ENCODE assay signal across 29 cellular contexts in genomic region chr3:136928240-136928639, GRCh38. TPM values are rescaled to one million over a fixed set of nuclear protein-coding genes. Genes with fewer than 3 reads are reported as not detected.
DNase-seq lines count a peak whose midpoint lies in the region; ATAC-seq and TF ChIP-seq lines count a peak whose summit lies in the region.
"Had no signal": no experiment of that assay in that cellular context is flagged by ENCODE, and none has a peak within 500 bp of the region (broad histone marks: within the 10 kb centered on the region; RNA-seq: fewer than 3 reads in every experiment).

No MANE protein-coding gene starts in this region.

- no peak overlapping the region for H2BK5ac ChIP-seq in IMR-90 (ENCODE audit: low read depth, low read length, poor library complexity, severe bottlenecking)

- H3K4me2 ChIP-seq in IMR-90 (ENCODE audit: low read depth, low read length), result no peak overlapping the region
- H3K4me2 ChIP-seq: BLaER1 had no signal

- peak overlapping the region in 1 of 5 donors; percentile 41 for H3K4me3 Mint-ChIP-seq in immature natural killer cell
- H3K4me3 Mint-ChIP-seq: activated naive CD8-positive, alpha-beta T cell treated with anti-CD3 and anti-CD28 coated beads, Interleukin-2, amount 10 ng/mL, durations not matched to agents 7 days and 5 days; IgD-negative memory B cell had no signal

- peaks cover 0 to 60% (median 18%) of the 10 kb centered on the region in 12 donors for H3K4me1 ChIP-seq in heart left ventricle
- H3K4me1 ChIP-seq in IMR-90 (ENCODE audit: control insufficient read depth, insufficient read depth, low read length), result 0 out of 2 replicates have a peak, but pooled peaks cover 2% of the 10 kb centered on the region
- peaks cover 2 to 53% (median 45%) of the 10 kb centered on the region in 5 donors for H3K4me1 ChIP-seq in subcutaneous abdominal adipose tissue (ENCODE audit: control insufficient read depth in 5 of 5, insufficient read depth in 5 of 5, low read length in 5 of 5)
- H3K4me1 ChIP-seq: ascending aorta, BLaER1 had no signal

- POLR2A ChIA-PET in IMR-90 (lab: Charles Lee; ENCODE audit: unreplicated experiment), result interaction anchor here (0.7 kb wide), 1 partner anchor 18 kb away, joined by 13 read pairs; no protein-coding TSS in a partner anchor

- no peak overlapping the region for H2BK15ac ChIP-seq in IMR-90 (ENCODE audit: low read depth, low read length)

- no peak overlapping the region for H4K91ac ChIP-seq in IMR-90 (ENCODE audit: insufficient read depth, low read depth, low read length)

- no peak overlapping the region for H2AK5ac ChIP-seq in IMR-90 (ENCODE audit: low read depth, low read length)

- no peak overlapping the region for H2AFZ ChIP-seq in IMR-90 (replicated peaks; ENCODE audit: low read length, poor library complexity)
- H2AFZ ChIP-seq: GM23248 had no signal

- in situ Hi-C loops in IMR-90 (cut with MboI; ENCODE audit: low sequenced_read_pairs), result no loop called here

- H3K23ac ChIP-seq in IMR-90 (ENCODE audit: low read depth, low read length), result peak overlapping the region; percentile 31; the same call in 1 of the 2 replicates

- no peak for TF ChIP-seq POLR2A in heart left ventricle (IDR thresholded peaks at IDR 0.05)
- TF ChIP-seq POLR2A in IMR-90 (IDR thresholded peaks at IDR 0.05; ENCODE audit: low read depth, low read length), result no peak

- H3K27me3 Mint-ChIP-seq in immature natural killer cell (ENCODE audit: low read depth in 3 of 3), result peaks cover 0 to 2% (median 0%) of the 10 kb centered on the region in 3 donors
- H3K27me3 Mint-ChIP-seq: activated naive CD8-positive, alpha-beta T cell treated with anti-CD3 and anti-CD28 coated beads, Interleukin-2, amount 10 ng/mL, durations not matched to agents 7 days and 5 days; IgD-negative memory B cell had no signal

- H3K4me3 ChIP-seq in heart left ventricle (no peak overlapping the region), IMR-90 (ENCODE audit: insufficient read depth, low read depth, low read length) (no peak overlapping the region), subcutaneous abdominal adipose tissue (ENCODE audit: low read depth in 1 of 5, low read length in 5 of 5) (no peak overlapping the region)
- H3K4me3 ChIP-seq: ascending aorta, BLaER1, coronary artery, GM23248, right atrium auricular region, transverse colon had no signal

- no peak overlapping the region for H3K56ac ChIP-seq in IMR-90 (ENCODE audit: extremely low read depth, insufficient read depth, low read length)

- H3K4ac ChIP-seq in IMR-90 (ENCODE audit: low read depth, low read length), result no peak overlapping the region

- H4K5ac ChIP-seq in IMR-90 (ENCODE audit: low read depth, low read length), result no peak overlapping the region

- H3K18ac ChIP-seq in IMR-90 (ENCODE audit: low read depth, low read length), result no peak overlapping the region

- H3K27ac ChIP-seq in heart left ventricle, result peak overlapping the region in 7 of 12 donors; percentile 4 to 57 (median 24)
- H3K27ac ChIP-seq in IMR-90 (ENCODE audit: insufficient read depth, low read length), result no peak overlapping the region
- peak overlapping the region; percentile 83 for H3K27ac ChIP-seq in subcutaneous abdominal adipose tissue (ENCODE audit: low read depth, low read length)
- H3K27ac ChIP-seq: ascending aorta, BLaER1, coronary artery, GM23248, WERI-Rb-1 had no signal

- peaks cover 12 to 54% of the 10 kb centered on the region in 2 experiments for H3K79me1 ChIP-seq in IMR-90 (ENCODE audit: low read depth in 1 of 2, low read length in 2 of 2)

- H3K36me3 Mint-ChIP-seq in immature natural killer cell, result peaks cover 5 to 14% (median 14%) of the 10 kb centered on the region in 3 donors

- H3K14ac ChIP-seq in IMR-90 (replicated peaks; ENCODE audit: low read depth, low read length), result no peak overlapping the region

- ATAC-seq in heart left ventricle (no peak), Right ventricle myocardium inferior (no peak), IMR-90 (ENCODE audit: low read depth) (no peak), HG02970 (IDR thresholded peaks at IDR 0.05; ENCODE audit: low FRiP score, unreplicated experiment) (no peak)

- H4K20me1 ChIP-seq in IMR-90 (ENCODE audit: insufficient read depth, low read length), result peaks cover 6% of the 10 kb centered on the region

- BruUV-seq in IMR-90 (replicated peaks; lab: Mats Ljungman, UMichigan), result no TSS peak

- H2BK20ac ChIP-seq in IMR-90 (ENCODE audit: low read depth, low read length), result no peak overlapping the region

- no peaks in the 10 kb centered on the region for H3K27me3 ChIP-seq in heart left ventricle
- no peaks in the 10 kb centered on the region for H3K27me3 ChIP-seq in IMR-90 (ENCODE audit: control insufficient read depth, insufficient read depth, low read length)
- no peaks in the 10 kb centered on the region for H3K27me3 ChIP-seq in subcutaneous abdominal adipose tissue (ENCODE audit: control insufficient read depth in 5 of 5, insufficient read depth in 4 of 5, low read length in 5 of 5)
- H3K27me3 ChIP-seq: ascending aorta, BLaER1, right atrium auricular region, transverse colon had no signal

- H3K9me1 ChIP-seq in IMR-90 (ENCODE audit: insufficient read depth, low read length), result peaks cover 13% of the 10 kb centered on the region

- CTCF ChIA-PET in IMR-90 (lab: Yijun Ruan, JAX), result no interaction called here

- H4K8ac ChIP-seq in IMR-90 (ENCODE audit: low read depth in 2 of 2, low read length in 2 of 2), result no peak overlapping the region; a peak in 1 of 4 replicates

- H2BK120ac ChIP-seq in IMR-90 (ENCODE audit: low read depth, low read length), result no peak overlapping the region

- H3K36me3 ChIP-seq in heart left ventricle, result peaks cover 0 to 13% (median 0%) of the 10 kb centered on the region in 9 donors
- H3K36me3 ChIP-seq in IMR-90 (ENCODE audit: control insufficient read depth, insufficient read depth, low read length), result peaks cover 8% of the 10 kb centered on the region
- H3K36me3 ChIP-seq in subcutaneous abdominal adipose tissue (ENCODE audit: control insufficient read depth in 5 of 5, insufficient read depth in 5 of 5, low read length in 5 of 5), result peaks cover 0 to 4% (median 3%) of the 10 kb centered on the region in 5 donors
- H3K36me3 ChIP-seq: ascending aorta had no signal

- intact Hi-C loops in heart left ventricle (cut with DNase I), result loop anchor here in 2 of 10 donors (2.0 to 10.0 kb wide), 2 partner anchors 63 to 109 kb away; partner anchors contain the start of genes NCK1 (in 1 of the 2) and SLC35G2 (in 1 of the 2)
- intact Hi-C loops in Right ventricle myocardium inferior (cut with DNase I), result no loop called here
- intact Hi-C loops in IMR-90 (cut with micrococcal nuclease), result no loop called here

- peaks cover 61 to 83% of the 10 kb centered on the region in 2 donors for H3K4me1 Mint-ChIP-seq in immature natural killer cell

- H3K9ac ChIP-seq in IMR-90 (ENCODE audit: low read depth, low read length) (no peak overlapping the region), subcutaneous abdominal adipose tissue (ENCODE audit: low read length in 5 of 5) (no peak overlapping the region)
- H3K9ac ChIP-seq: BLaER1, GM23248 had no signal

- DNase-seq in heart left ventricle, result no peak
- no peak for DNase-seq in Right ventricle myocardium inferior (ENCODE audit: missing footprints)
- no peak for DNase-seq in IMR-90
- no peak for DNase-seq in immature natural killer cell
- DNase-seq in AML-193 (lab: John Stamatoyannopoulos, UW), result no peak
- DNase-seq: activated CD8-positive, alpha-beta memory T cell treated with anti-CD3 and anti-CD28 coated beads, Interleukin-2, amount 50 U/mL, for 4 hours; activated effector memory CD4-positive, alpha-beta T cell treated with Interleukin-2 at 50 U/mL for 16 hours; activated naive CD8-positive, alpha-beta T cell treated with anti-CD3 and anti-CD28 coated beads, Interleukin-2, amount 10 ng/mL, durations not matched to agents 7 days and 5 days; DMS153; effector CD8-positive, alpha-beta T cell; GM23248; NCI-H146; NCI-H2107; NCI-H345; NCI-H69; posterior cingulate gyrus; stimulated activated CD8-positive, alpha-beta memory T cell treated with anti-CD3 and anti-CD28 coated beads, Interleukin-4, amount 100 ng/mL, for 48 hours; SW 1271; T1000; transverse colon; WERI-Rb-1 had no signal

- H2AK9ac ChIP-seq in IMR-90 (replicated peaks; ENCODE audit: low read depth, low read length, poor library complexity), result no peak overlapping the region

- H3K9me3 ChIP-seq in heart left ventricle (no peaks in the 10 kb centered on the region), IMR-90 (ENCODE audit: control insufficient read depth, insufficient read depth, low read length) (no peaks in the 10 kb centered on the region), subcutaneous abdominal adipose tissue (ENCODE audit: control insufficient read depth in 5 of 5, low read length in 5 of 5) (no peaks in the 10 kb centered on the region)
- H3K9me3 ChIP-seq: ascending aorta, BLaER1, right atrium auricular region, transverse colon had no signal

- peak overlapping the region in 5 of 6 donors; percentile 44 to 68 (median 62) for H3K27ac Mint-ChIP-seq in immature natural killer cell
- H3K27ac Mint-ChIP-seq: IgD-negative memory B cell had no signal

- H3K9me3 Mint-ChIP-seq in immature natural killer cell, result no peaks in the 10 kb centered on the region
- H3K9me3 Mint-ChIP-seq: activated naive CD8-positive, alpha-beta T cell treated with anti-CD3 and anti-CD28 coated beads, Interleukin-2, amount 10 ng/mL, durations not matched to agents 7 days and 5 days; IgD-negative memory B cell had no signal

- dilution Hi-C loops in IMR-90 (cut with HindIII; ENCODE audit: low sequenced_read_pairs, unreplicated experiment), result no loop called here

- TF ChIP-seq RAD21 in IMR-90 (IDR thresholded peaks at IDR 0.05; ENCODE audit: low read length), result no peak

- TF ChIP-seq CTCF in heart left ventricle (IDR thresholded peaks at IDR 0.05) (no peak), IMR-90 (conservative IDR thresholded peaks at IDR 0.05; ENCODE audit: low read depth, low read length) (no peak)

TF ChIP-seq in IMR-90, 13 proteins besides CTCF, POLR2A, EP300 and RAD21 (continues in another document):
- TF ChIP-seq CHD1 (IDR thresholded peaks at IDR 0.05; ENCODE audit: low read depth, low read length), result no peak
- no peak for TF ChIP-seq SMC3 (IDR thresholded peaks at IDR 0.05; ENCODE audit: low read depth, low read length)
- TF ChIP-seq BHLHE40 (IDR thresholded peaks at IDR 0.05; ENCODE audit: low read depth, low read length), result no peak
- TF ChIP-seq MAZ (IDR thresholded peaks at IDR 0.05; ENCODE audit: borderline replicate concordance, low read depth, low read length), result no peak

RNA-seq across cellular contexts. Expression of gene IL20RB, which starts 29.5 kb away (rescaled TPM):
- total RNA-seq in heart left ventricle, result 1 to 10 TPM in 1 of 9 donors, under 1 TPM in 8; 0.14 to 1.1 (median 0.44) TPM
- under 1 TPM; 0.42 to 0.50 TPM for polyA plus RNA-seq in heart left ventricle
- total RNA-seq in Right ventricle myocardium inferior, result 0.43 TPM
- total RNA-seq in IMR-90 (2012; rRNA removed), result 0.56 and 0.72 TPM in 2 replicates
- 0.72 and 0.97 TPM in 2 replicates for polyA plus RNA-seq in IMR-90 (2012; rRNA removed)
- polyA plus RNA-seq in IMR-90 (2012; cell fraction: cytosol; rRNA removed), result 0.38 and 0.62 TPM in 2 replicates
- polyA plus RNA-seq in IMR-90 (2012; cell fraction: nucleus; rRNA removed; ENCODE audit: low replicate concordance), result 1.1 and 3.3 TPM in 2 replicates
- under 1 TPM in 2 of 3 donors, not detected in 1; 0.55 to 0.73 TPM for polyA plus RNA-seq in immature natural killer cell
- total RNA-seq: ascending aorta, epithelial cell of proximal tubule had no signal
- polyA plus RNA-seq: IgD-negative memory B cell had no signal
